1 cellular context compared by ENCODE assay signal in genomic region chr4:25159837-25160713, GRCh38.
TF ChIP-seq lines count a peak whose summit lies in the region.

SEPSECS (minus strand) TSS chr4:25160449; CDS start chr4:25160369, 80 bp downstream.

TF ChIP-seq in K562, 482 proteins besides CTCF, POLR2A, EP300 and RAD21 (continued from another document):
- TF ChIP-seq E2F1 (CRISPR knock-in tag; IDR thresholded peaks at IDR 0.05), result peak; percentile 75; the same call in 1 of the 2 replicates
- no peak for TF ChIP-seq KAT8 (IDR thresholded peaks at IDR 0.05; ENCODE audit: low read depth)
- TF ChIP-seq ZFP1 (CRISPR knock-in tag; IDR thresholded peaks at IDR 0.05), result no peak
- TF ChIP-seq ZFP36 (IDR thresholded peaks at IDR 0.05; ENCODE audit: low read depth, low read length, partially characterized antibody), result peak; percentile 13
- TF ChIP-seq ZNF175 (CRISPR knock-in tag; IDR thresholded peaks at IDR 0.05; ENCODE audit: low read depth), result 0 out of 2 replicates have a peak, but pooled peaks have one; percentile 60
- no peak for TF ChIP-seq CUX1 (CRISPR knock-in tag; IDR thresholded peaks at IDR 0.05)
- TF ChIP-seq MITF (IDR thresholded peaks at IDR 0.05), result no peak
- TF ChIP-seq GTF2A2 (tag; IDR thresholded peaks at IDR 0.05), result no peak
- no peak for TF ChIP-seq STAT5B (CRISPR knock-in tag; IDR thresholded peaks at IDR 0.05)
- no peak for TF ChIP-seq ZNF140 (CRISPR knock-in tag; IDR thresholded peaks at IDR 0.05)
- no peak for TF ChIP-seq ETV1 (tag; conservative IDR thresholded peaks at IDR 0.05; ENCODE audit: low read depth)
- TF ChIP-seq NR2C1 (IDR thresholded peaks at IDR 0.05), result peak; percentile 80
- TF ChIP-seq NR2C1 (tag; IDR thresholded peaks at IDR 0.05), result peak; percentile 88
- no peak for TF ChIP-seq TFE3 (CRISPR knock-in tag; IDR thresholded peaks at IDR 0.05)
- TF ChIP-seq CREB1 (IDR thresholded peaks at IDR 0.05), result peak; percentile 60; the same call in 1 of the 2 replicates
- TF ChIP-seq CREB1 (CRISPR knock-in tag; IDR thresholded peaks at IDR 0.05), result no peak; the same call in 1 of the 2 replicates
- TF ChIP-seq HMGXB4 (CRISPR knock-in tag; IDR thresholded peaks at IDR 0.05), result 0 out of 2 replicates have a peak, but pooled peaks have one; percentile 24
- peak; percentile 66; the same call in 1 of the 2 replicates for TF ChIP-seq RB1 (IDR thresholded peaks at IDR 0.05; ENCODE audit: low read depth)
- no peak for TF ChIP-seq ZNF280B (CRISPR knock-in tag; IDR thresholded peaks at IDR 0.05)
- peak; percentile 53; the same call in 1 of the 2 replicates for TF ChIP-seq SIN3B (IDR thresholded peaks at IDR 0.05; ENCODE audit: low read depth)
- peak; percentile 82 for TF ChIP-seq TBP (optimal IDR thresholded peaks at IDR 0.05; ENCODE audit: low read depth, low read length)
- TF ChIP-seq UBTF (IDR thresholded peaks at IDR 0.05; ENCODE audit: borderline replicate concordance in 1 of 2, low read depth in 2 of 2, low read length in 2 of 2), result no peak; a peak in 1 of 4 replicates
- no peak for TF ChIP-seq SRSF3 (IDR thresholded peaks at IDR 0.05; ENCODE audit: insufficient read depth, low read length)
- peak; percentile 71 for TF ChIP-seq GABPB1 (CRISPR knock-in tag; IDR thresholded peaks at IDR 0.05)
- peak; percentile 86 for TF ChIP-seq TAF1 (IDR thresholded peaks at IDR 0.05; ENCODE audit: control insufficient read depth, extremely low read depth, insufficient read depth, low read length, severe bottlenecking)
- TF ChIP-seq RBFOX2 (IDR thresholded peaks at IDR 0.05; ENCODE audit: low read depth, low read length), result peak; percentile 97
- TF ChIP-seq SP1 (CRISPR knock-in tag; IDR thresholded peaks at IDR 0.05), result no peak; the same call in 1 of the 2 replicates
- TF ChIP-seq ZNF354B (CRISPR knock-in tag; IDR thresholded peaks at IDR 0.05), result no peak
- TF ChIP-seq DMBX1 (CRISPR knock-in tag; IDR thresholded peaks at IDR 0.05; ENCODE audit: borderline replicate concordance), result peak; percentile 36; the same call in 1 of the 2 replicates
